In the genomic region with DNA sequence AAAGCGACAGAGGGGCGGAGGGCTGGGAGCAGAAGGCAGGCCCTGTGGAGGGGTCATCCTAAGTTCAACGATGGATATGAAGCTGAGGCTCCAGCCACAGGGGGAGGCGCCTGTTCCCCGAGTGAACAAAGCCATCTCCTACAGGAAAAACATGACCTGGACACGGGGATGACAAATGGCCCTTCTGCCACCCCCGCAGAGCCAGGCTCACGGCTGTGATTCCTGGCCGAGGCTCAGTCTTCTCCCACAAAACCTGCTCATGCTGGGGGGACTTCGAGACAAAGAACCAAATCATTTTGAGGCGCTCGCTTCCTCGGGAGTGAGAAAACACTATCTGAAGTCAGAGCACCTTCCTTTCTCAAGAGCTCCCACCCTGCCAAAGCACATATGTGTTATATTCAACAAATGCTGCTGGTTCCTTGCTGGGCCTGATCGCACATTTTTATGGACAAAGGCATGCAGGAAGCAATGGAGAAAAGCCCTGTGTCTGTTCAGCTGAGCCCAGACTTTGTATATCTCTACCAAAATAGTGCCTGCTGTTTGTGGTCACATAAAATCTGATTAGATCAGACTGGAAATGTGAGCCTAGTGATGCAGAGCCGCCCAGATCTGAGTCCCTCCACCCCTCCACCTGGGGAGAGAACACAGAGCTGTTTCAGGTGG, we compare ENCODE assay signal across 8 cellular contexts. TPM values are rescaled to one million over a fixed set of nuclear protein-coding genes. Genes with fewer than 3 reads are reported as not detected.
DNase-seq lines count a peak whose midpoint lies in the region; ATAC-seq, FAIRE-seq and TF ChIP-seq lines count a peak whose summit lies in the region.

No MANE protein-coding gene starts in this region.

- no peak overlapping the region for H3K4me3 Mint-ChIP-seq in activated T-helper 1 cell treated with anti-CD3 and anti-CD28 coated beads, Interleukin-12 subunit alpha, Interleukin-12 subunit beta, Interleukin-2, Interleukin-4 antibody, amounts not matched to agents 30 ng/mL and 10 ng/mL and 1 ng/mL, durations not matched to agents 14 hours and 24 hours and 36 hours

- no peak for FAIRE-seq in GM12891 (lab: Jason Lieb, UNC)
- no peak for FAIRE-seq in D721Med (lab: Jason Lieb, UNC)

- H3K27me3 Mint-ChIP-seq in activated T-helper 1 cell treated with anti-CD3 and anti-CD28 coated beads, Interleukin-12 subunit alpha, Interleukin-12 subunit beta, Interleukin-2, Interleukin-4 antibody, amounts not matched to agents 30 ng/mL and 10 ng/mL and 1 ng/mL, durations not matched to agents 14 hours and 24 hours and 36 hours (ENCODE audit: insufficient read depth) = peaks cover 22% of the 10 kb centered on the region

- intact Hi-C loops in tibial artery (cut with DNase I; ENCODE audit: low total_unique reads) = no loop called here
- intact Hi-C loops in activated T-helper 1 cell treated with anti-CD3 and anti-CD28 coated beads, Interleukin-12 subunit alpha, Interleukin-12 subunit beta, Interleukin-2, Interleukin-4 antibody, amounts not matched to agents 30 ng/mL and 10 ng/mL and 1 ng/mL, durations not matched to agents 14 hours and 24 hours and 36 hours (cut with micrococcal nuclease) = no loop called here

- DNase-seq in DMS153 treated with DMSO at 0.1 percent for 48 hours (lab: John Stamatoyannopoulos, UW; ENCODE audit: unreplicated experiment) (peak; percentile 22), SK-N-DZ (ENCODE audit: low spot score) (peak; percentile 87), right atrium auricular region (ENCODE audit: low spot score) (no peak), tibial artery (no peak), GM12891 (ENCODE audit: insufficient read length, low spot score) (no peak), D721Med (ENCODE audit: insufficient read length, low spot score) (no peak)
- no peak for DNase-seq in activated T-helper 1 cell treated with anti-CD3 and anti-CD28 coated beads, Interleukin-12 subunit alpha, Interleukin-12 subunit beta, Interleukin-2, Interleukin-4 antibody, amounts not matched to agents 30 ng/mL and 10 ng/mL and 1 ng/mL, durations not matched to agents 14 hours and 24 hours and 36 hours (ENCODE audit: low spot score)

- H3K9me3 ChIP-seq in right atrium auricular region = no peaks in the 10 kb centered on the region
- H3K9me3 ChIP-seq in tibial artery = no peaks in the 10 kb centered on the region

- no peak for TF ChIP-seq CTCF in right atrium auricular region (IDR thresholded peaks at IDR 0.05)
- no peak for TF ChIP-seq CTCF in tibial artery (IDR thresholded peaks at IDR 0.05)
- no peak for TF ChIP-seq CTCF in D721Med (IDR thresholded peaks at IDR 0.05; ENCODE audit: insufficient read depth, missing control alignments)

- no peaks in the 10 kb centered on the region for H3K36me3 Mint-ChIP-seq in activated T-helper 1 cell treated with anti-CD3 and anti-CD28 coated beads, Interleukin-12 subunit alpha, Interleukin-12 subunit beta, Interleukin-2, Interleukin-4 antibody, amounts not matched to agents 30 ng/mL and 10 ng/mL and 1 ng/mL, durations not matched to agents 14 hours and 24 hours and 36 hours (ENCODE audit: low read depth)

- H3K4me1 Mint-ChIP-seq in activated T-helper 1 cell treated with anti-CD3 and anti-CD28 coated beads, Interleukin-12 subunit alpha, Interleukin-12 subunit beta, Interleukin-2, Interleukin-4 antibody, amounts not matched to agents 30 ng/mL and 10 ng/mL and 1 ng/mL, durations not matched to agents 14 hours and 24 hours and 36 hours (ENCODE audit: low read depth) = peaks cover 12% of the 10 kb centered on the region

- no peak overlapping the region for H3K27ac Mint-ChIP-seq in activated T-helper 1 cell treated with anti-CD3 and anti-CD28 coated beads, Interleukin-12 subunit alpha, Interleukin-12 subunit beta, Interleukin-2, Interleukin-4 antibody, amounts not matched to agents 30 ng/mL and 10 ng/mL and 1 ng/mL, durations not matched to agents 14 hours and 24 hours and 36 hours

- H3K9me3 Mint-ChIP-seq in activated T-helper 1 cell treated with anti-CD3 and anti-CD28 coated beads, Interleukin-12 subunit alpha, Interleukin-12 subunit beta, Interleukin-2, Interleukin-4 antibody, amounts not matched to agents 30 ng/mL and 10 ng/mL and 1 ng/mL, durations not matched to agents 14 hours and 24 hours and 36 hours = no peaks in the 10 kb centered on the region

- H3K36me3 ChIP-seq in right atrium auricular region (no peaks in the 10 kb centered on the region), tibial artery (no peaks in the 10 kb centered on the region)

- H3K4me3 ChIP-seq in right atrium auricular region (no peak overlapping the region), tibial artery (no peak overlapping the region)

- H3K4me1 ChIP-seq in right atrium auricular region = peaks cover 0 to 43% of the 10 kb centered on the region in 2 donors
- H3K4me1 ChIP-seq in tibial artery = peaks cover 0 to 42% (median 33%) of the 10 kb centered on the region in 4 donors

- H3K27ac ChIP-seq in right atrium auricular region = peak overlapping the region; percentile 66 to 71
- H3K27ac ChIP-seq in tibial artery = peak overlapping the region; percentile 67 to 72

- peak; percentile 71 for ATAC-seq in HG03103 (IDR thresholded peaks at IDR 0.05; ENCODE audit: low read depth, unreplicated experiment)

- no peaks in the 10 kb centered on the region for H3K27me3 ChIP-seq in right atrium auricular region
- no peaks in the 10 kb centered on the region for H3K27me3 ChIP-seq in tibial artery

- no peak for TF ChIP-seq POLR2A in GM12891 (IDR thresholded peaks at IDR 0.05; ENCODE audit: low read depth, low read length)

TF ChIP-seq in GM12891, 5 proteins besides CTCF, POLR2A, EP300 and RAD21:
- TF ChIP-seq TAF1 (IDR thresholded peaks at IDR 0.05; ENCODE audit: low read depth, low read length) = no peak
- no peak for TF ChIP-seq SPI1 (IDR thresholded peaks at IDR 0.05; ENCODE audit: low read depth, low read length)
- TF ChIP-seq POLR2AphosphoS5 (IDR thresholded peaks at IDR 0.05; ENCODE audit: low read depth, low read length) = no peak
- TF ChIP-seq POU2F2 (IDR thresholded peaks at IDR 0.05; ENCODE audit: low read depth, low read length) = no peak
- no peak for TF ChIP-seq PAX5 (IDR thresholded peaks at IDR 0.05; ENCODE audit: insufficient read depth, low read length, severe bottlenecking)

RNA-seq across cellular contexts. Expression of a gene that starts 5.6 kb away (rescaled TPM):
- polyA plus RNA-seq in SK-N-DZ (2014; cell fraction: cytosol; rRNA removed) = 37.1 and 45.2 TPM in 2 replicates
- 25.7 and 29.8 TPM in 2 replicates for polyA plus RNA-seq in SK-N-DZ (2014; cell fraction: nucleus; rRNA removed)
- 10 to 100 TPM; 27.7 to 28.2 TPM for total RNA-seq in right atrium auricular region
- not detected in 2 replicates for total RNA-seq in activated T-helper 1 cell treated with anti-CD3 and anti-CD28 coated beads, Interleukin-12 subunit alpha, Interleukin-12 subunit beta, Interleukin-2, Interleukin-4 antibody, amounts not matched to agents 30 ng/mL and 10 ng/mL and 1 ng/mL, durations not matched to agents 14 hours and 24 hours and 36 hours
- 0.83 TPM for polyA plus RNA-seq in GM12891 (2012; ENCODE audit: low read depth, missing spikeins)

RNA-seq across cellular contexts. Expression of a gene that starts 57.6 kb away (rescaled TPM):
- not detected in 2 replicates for polyA plus RNA-seq in SK-N-DZ (2014; cell fraction: cytosol; rRNA removed)
- not detected in 2 replicates for polyA plus RNA-seq in SK-N-DZ (2014; cell fraction: nucleus; rRNA removed)
- total RNA-seq in right atrium auricular region = not detected
- total RNA-seq in activated T-helper 1 cell treated with anti-CD3 and anti-CD28 coated beads, Interleukin-12 subunit alpha, Interleukin-12 subunit beta, Interleukin-2, Interleukin-4 antibody, amounts not matched to agents 30 ng/mL and 10 ng/mL and 1 ng/mL, durations not matched to agents 14 hours and 24 hours and 36 hours = not detected in 2 replicates
- not detected for polyA plus RNA-seq in GM12891 (2012; ENCODE audit: low read depth, missing spikeins)

Comparison
In these comparisons a context has a peak if more than half of its experiments do, and no peak if none do; other contexts are left out.
1. DNase-seq: peak in DMS153 treated with DMSO at 0.1 percent for 48 hours (single experiment) and SK-N-DZ (single experiment); none in right atrium auricular region (single experiment), tibial artery (0 of 2), activated T-helper 1 cell treated with anti-CD3 and anti-CD28 coated beads, Interleukin-12 subunit alpha, Interleukin-12 subunit beta, Interleukin-2, Interleukin-4 antibody, amounts not matched to agents 30 ng/mL and 10 ng/mL and 1 ng/mL, durations not matched to agents 14 hours and 24 hours and 36 hours (single experiment), GM12891 (single experiment) and D721Med (single experiment).
2. RNA of a gene that starts 5.6 kb away (total RNA-seq): 27.7 to 28.2 TPM in right atrium auricular region; not detected in activated T-helper 1 cell treated with anti-CD3 and anti-CD28 coated beads, Interleukin-12 subunit alpha, Interleukin-12 subunit beta, Interleukin-2, Interleukin-4 antibody, amounts not matched to agents 30 ng/mL and 10 ng/mL and 1 ng/mL, durations not matched to agents 14 hours and 24 hours and 36 hours; every median in the first group is over 10 times any median in the second.